ENCODE assay signal across 8 cellular contexts in genomic region chr10:133260895-133261725, GRCh38. TPM values are rescaled to one million over a fixed set of nuclear protein-coding genes. Genes with fewer than 3 reads are reported as not detected.
DNase-seq lines count a peak whose midpoint lies in the region; ATAC-seq and TF ChIP-seq lines count a peak whose summit lies in the region.
"Had no signal": no experiment of that assay in that cellular context is flagged by ENCODE, and none has a peak within 500 bp of the region (broad histone marks: within the 10 kb centered on the region; RNA-seq: fewer than 3 reads in every experiment).

No MANE protein-coding gene starts in this region.

- intact Hi-C loops in dorsolateral prefrontal cortex (cut with DNase I): loop anchor here in 1 of 2 donors (5.0 kb wide), 1 partner anchor 46 kb away; the partner anchor contains the start of genes TUBGCP2 and ZNF511

- peak overlapping the region; percentile 97 for H3K27ac Mint-ChIP-seq in stimulated activated naive B cell treated with anti-CD40 and anti-IgM and Interleukin-4, amounts not matched to agents 10 μg/mL and 1 μg/mL and 100 μg/mL, for 72 hours

- H3K36me3 Mint-ChIP-seq in stimulated activated naive B cell treated with anti-CD40 and anti-IgM and Interleukin-4, amounts not matched to agents 10 μg/mL and 1 μg/mL and 100 μg/mL, for 72 hours: peaks cover 6 to 13% of the 10 kb centered on the region in 2 donors

- H3K4me1 ChIP-seq in mesodermal cell (ENCODE audit: control insufficient read depth, insufficient read depth, low read length, poor library complexity, severe bottlenecking): peaks cover 26% of the 10 kb centered on the region

- no peaks in the 10 kb centered on the region for H3K27me3 Mint-ChIP-seq in stimulated activated naive B cell treated with anti-CD40 and anti-IgM and Interleukin-4, amounts not matched to agents 10 μg/mL and 1 μg/mL and 100 μg/mL, for 72 hours

- no peaks in the 10 kb centered on the region for H3K36me3 ChIP-seq in mesodermal cell (ENCODE audit: control insufficient read depth, insufficient read depth, low read length)

- H3K27ac ChIP-seq in dorsolateral prefrontal cortex (peak overlapping the region in 47 of 59 donors; percentile 2 to 87 (median 67)), mesodermal cell (ENCODE audit: low read depth, low read length, severe bottlenecking) (no peak overlapping the region)

- peak; percentile 53 for ATAC-seq in GM21619 (IDR thresholded peaks at IDR 0.05; ENCODE audit: unreplicated experiment)
- peak; percentile 78 to 80 for ATAC-seq in stimulated activated naive B cell treated with anti-CD40 and anti-IgM and Interleukin-4, amounts not matched to agents 10 μg/mL and 1 μg/mL and 100 μg/mL, for 72 hours (replicated peaks)

- 42 to 60% methylated on average over 22 to 46 of the region's 50 CpGs for WGBS in mesodermal cell (ENCODE audit: insufficient coverage in 2 of 2), 2 experiments

- TF ChIP-seq CTCF in GM12864 (IDR thresholded peaks at IDR 0.05; ENCODE audit: low read depth, low read length, missing control alignments) (no peak), dorsolateral prefrontal cortex (IDR thresholded peaks at IDR 0.05 in 54 of 56, conservative IDR thresholded peaks at IDR 0.05 in 2 of 56; ENCODE audit: low read depth in 1 of 56, partially characterized antibody in 56 of 56) (no peak)

- H3K4me1 Mint-ChIP-seq in stimulated activated naive B cell treated with anti-CD40 and anti-IgM and Interleukin-4, amounts not matched to agents 10 μg/mL and 1 μg/mL and 100 μg/mL, for 72 hours: peaks cover 46 to 70% of the 10 kb centered on the region in 2 donors

- H3K9me3 ChIP-seq in mesodermal cell (ENCODE audit: control insufficient read depth, low read length): no peaks in the 10 kb centered on the region

- H3K9me3 Mint-ChIP-seq in stimulated activated naive B cell treated with anti-CD40 and anti-IgM and Interleukin-4, amounts not matched to agents 10 μg/mL and 1 μg/mL and 100 μg/mL, for 72 hours: no peaks in the 10 kb centered on the region

- H3K27me3 ChIP-seq in dorsolateral prefrontal cortex: peaks cover 0 to 3% (median 0%) of the 10 kb centered on the region in 45 donors

- DNase-seq in GM12864 (ENCODE audit: low read depth) (no peak), dorsolateral prefrontal cortex (peak in 7 of 10 donors; percentile 23 to 70 (median 48))
- DNase-seq in Jurkat, Clone E6-1 (ENCODE audit: low read depth, low spot score): peak; percentile 31
- DNase-seq in activated CD4-positive, alpha-beta T cell treated with anti-CD3 and anti-CD28 coated beads for 48 hours: peak; percentile 85
- DNase-seq in stimulated activated naive B cell treated with anti-CD40 and anti-IgM and Interleukin-4, amounts not matched to agents 10 μg/mL and 1 μg/mL and 100 μg/mL, for 72 hours: peak; percentile 86

- H3K4me3 Mint-ChIP-seq in stimulated activated naive B cell treated with anti-CD40 and anti-IgM and Interleukin-4, amounts not matched to agents 10 μg/mL and 1 μg/mL and 100 μg/mL, for 72 hours: peak overlapping the region; percentile 88 to 91

- H3K4me3 ChIP-seq in GM12864 (ENCODE audit: low read depth, low read length) (peak overlapping the region; percentile 66), dorsolateral prefrontal cortex (peak overlapping the region; percentile 33 to 89 (median 71)), mesodermal cell (ENCODE audit: extremely low read depth, insufficient read depth, low read length, poor library complexity, severe bottlenecking) (peak overlapping the region; percentile 57)
- peak overlapping the region; percentile 59 for H3K4me3 ChIP-seq in Jurkat, Clone E6-1 (ENCODE audit: low read length)

RNA-seq across cellular contexts. Expression of gene ADAM8, which starts 15.6 kb away (rescaled TPM):
- polyA plus RNA-seq in Jurkat, Clone E6-1 (2012; ENCODE audit: insufficient read depth, insufficient read length): 2.4 TPM
- 10 to 100 TPM in 21 of 120 experiments, 1 to 10 TPM in 99; 2.0 to 18.0 (median 6.8) TPM for total RNA-seq in dorsolateral prefrontal cortex
- 1.1 TPM for polyA plus RNA-seq in mesodermal cell (2013, experiment 1 of 2)
- polyA plus RNA-seq in mesodermal cell (2013, experiment 2 of 2): 1.9 TPM

RNA-seq across cellular contexts. Expression of gene VENTX, which starts 23.5 kb away (rescaled TPM):
- not detected for polyA plus RNA-seq in Jurkat, Clone E6-1 (2012; ENCODE audit: insufficient read depth, insufficient read length)
- 1 to 10 TPM in 33 of 120 experiments, under 1 TPM in 76, not detected in 11; 0.16 to 3.2 (median 0.81) TPM for total RNA-seq in dorsolateral prefrontal cortex
- 0.37 TPM for polyA plus RNA-seq in mesodermal cell (2013, experiment 1 of 2)
- polyA plus RNA-seq in mesodermal cell (2013, experiment 2 of 2): 0.25 TPM
- total RNA-seq: renal cortical epithelial cell had no signal

RNA-seq across cellular contexts. Expression of gene UTF1, which starts 31.1 kb away (rescaled TPM):
- polyA plus RNA-seq in Jurkat, Clone E6-1 (2012; ENCODE audit: insufficient read depth, insufficient read length): not detected
- 1 to 10 TPM in 2 of 120 experiments, under 1 TPM in 6, not detected in 112; 0.38 to 1.8 (median 0.49) TPM for total RNA-seq in dorsolateral prefrontal cortex
- not detected for polyA plus RNA-seq in mesodermal cell (2013, experiment 1 of 2)
- polyA plus RNA-seq in mesodermal cell (2013, experiment 2 of 2): not detected
- total RNA-seq: renal cortical epithelial cell had no signal

RNA-seq across cellular contexts. Expression of gene TUBGCP2, which starts 47.6 kb away (rescaled TPM):
- polyA plus RNA-seq in Jurkat, Clone E6-1 (2012; ENCODE audit: insufficient read depth, insufficient read length): 61.1 TPM
- 10 to 100 TPM; 43.1 to 87.2 (median 61.0) TPM for total RNA-seq in dorsolateral prefrontal cortex
- 53.7 TPM for polyA plus RNA-seq in mesodermal cell (2013, experiment 1 of 2)
- 48.5 TPM for polyA plus RNA-seq in mesodermal cell (2013, experiment 2 of 2)

RNA-seq across cellular contexts. Expression of gene ZNF511, which starts 47.6 kb away (rescaled TPM):
- 74.0 TPM for polyA plus RNA-seq in Jurkat, Clone E6-1 (2012; ENCODE audit: insufficient read depth, insufficient read length)
- 10 to 100 TPM; 15.3 to 36.6 (median 26.1) TPM for total RNA-seq in dorsolateral prefrontal cortex
- polyA plus RNA-seq in mesodermal cell (2013, experiment 1 of 2): 29.6 TPM
- 30.6 TPM for polyA plus RNA-seq in mesodermal cell (2013, experiment 2 of 2)
